In genomic region chr10:21364196-21365114, GRCh38 we compare ENCODE assay signal across 8 cellular contexts.
A peak's percentile ranks its signal among the peaks of the same experiment; 100 is the strongest.
DNase-seq lines count a peak whose midpoint lies in the region; ATAC-seq lines count a peak whose summit lies in the region.

No MANE protein-coding gene starts in this region.

- H3K4me3 ChIP-seq in adipocyte (ENCODE audit: low read length): peak overlapping the region; percentile 36
- H3K4me3 ChIP-seq in skeletal muscle cell (ENCODE audit: low read depth, low read length): no peak overlapping the region

- ATAC-seq in left ventricle myocardium superior: peak; percentile 81
- no peak for ATAC-seq in HG02623 (IDR thresholded peaks at IDR 0.05; ENCODE audit: unreplicated experiment)
- no peak for ATAC-seq in HG02798 (IDR thresholded peaks at IDR 0.05; ENCODE audit: poor library complexity, unreplicated experiment)
- ATAC-seq in stimulated activated naive CD8-positive, alpha-beta T cell treated with anti-CD3 and anti-CD28 coated beads, Interleukin-15, amount 100 ng/mL, for 72 hours: no peak
- no peak for ATAC-seq in HG03025 (IDR thresholded peaks at IDR 0.05; ENCODE audit: low FRiP score, unreplicated experiment)

- H3K27me3 Mint-ChIP-seq in stimulated activated naive CD8-positive, alpha-beta T cell treated with anti-CD3 and anti-CD28 coated beads, Interleukin-15, amount 100 ng/mL, for 72 hours: no peaks in the 10 kb centered on the region

- intact Hi-C loops in left ventricle myocardium superior (cut with micrococcal nuclease): no loop called here

- H3K9me3 ChIP-seq in adipocyte (ENCODE audit: control insufficient read depth, low read length): no peaks in the 10 kb centered on the region

- DNase-seq in H4 (ENCODE audit: low spot score) (peak; percentile 52), adipocyte (ENCODE audit: low read depth) (peak; percentile 86), left ventricle myocardium superior (peak; percentile 34), skeletal muscle cell (ENCODE audit: low read depth) (peak; percentile 60)
- DNase-seq in stimulated activated naive CD8-positive, alpha-beta T cell treated with anti-CD3 and anti-CD28 coated beads, Interleukin-15, amount 100 ng/mL, for 72 hours: no peak

- H3K4me3 Mint-ChIP-seq in stimulated activated naive CD8-positive, alpha-beta T cell treated with anti-CD3 and anti-CD28 coated beads, Interleukin-15, amount 100 ng/mL, for 72 hours: no peak overlapping the region

- H3K4me1 Mint-ChIP-seq in stimulated activated naive CD8-positive, alpha-beta T cell treated with anti-CD3 and anti-CD28 coated beads, Interleukin-15, amount 100 ng/mL, for 72 hours: no peaks in the 10 kb centered on the region

- H3K27ac Mint-ChIP-seq in stimulated activated naive CD8-positive, alpha-beta T cell treated with anti-CD3 and anti-CD28 coated beads, Interleukin-15, amount 100 ng/mL, for 72 hours: no peak overlapping the region

- peak overlapping the region; percentile 14 for H3K9ac ChIP-seq in adipocyte (ENCODE audit: low read length)

- no peaks in the 10 kb centered on the region for H3K36me3 ChIP-seq in adipocyte (ENCODE audit: control insufficient read depth, insufficient read depth, low read length, severe bottlenecking)

- H3K9me3 Mint-ChIP-seq in stimulated activated naive CD8-positive, alpha-beta T cell treated with anti-CD3 and anti-CD28 coated beads, Interleukin-15, amount 100 ng/mL, for 72 hours: no peaks in the 10 kb centered on the region

- H3K4me1 ChIP-seq in adipocyte (ENCODE audit: control insufficient read depth, insufficient read depth, low read length): peaks cover 27% of the 10 kb centered on the region

- H3K27me3 ChIP-seq in adipocyte (replicated peaks; ENCODE audit: control insufficient read depth, insufficient read depth, low read length): no peaks in the 10 kb centered on the region

Comparison
In these comparisons a context has a peak if more than half of its experiments do, and no peak if none do; other contexts are left out.
1. DNase-seq: peak in H4 (single experiment), adipocyte (single experiment), left ventricle myocardium superior (single experiment) and skeletal muscle cell (single experiment); none in stimulated activated naive CD8-positive, alpha-beta T cell treated with anti-CD3 and anti-CD28 coated beads, Interleukin-15, amount 100 ng/mL, for 72 hours (0 of 2).